27 cellular contexts compared by ENCODE assay signal in genomic region chr6:137159912-137160311, GRCh38. TPM values are rescaled to one million over a fixed set of nuclear protein-coding genes. Genes with fewer than 3 reads are reported as not detected.
"Had no signal": no experiment of that assay in that cellular context is flagged by ENCODE, and none has a peak within 500 bp of the region (broad histone marks: within the 10 kb centered on the region; RNA-seq: fewer than 3 reads in every experiment).

No MANE protein-coding gene starts in this region.

- H3K36me3 ChIP-seq: colonic mucosa, pancreas, right atrium auricular region, thyroid gland had no signal

- ATAC-seq: activated CD4-positive, CD25-positive, alpha-beta regulatory T cell treated with anti-CD3 and anti-CD28 coated beads, Interleukin-2, amount 50 U/mL, for 24 hours; activated CD8-positive, alpha-beta memory T cell treated with anti-CD3 and anti-CD28 coated beads, Interleukin-2, amount 10 ng/mL, durations not matched to agents 7 days and 5 days; activated CD8-positive, alpha-beta T cell treated with anti-CD3 and anti-CD28 coated beads for 36 hours; natural killer cell treated with Interleukin-12 subunit alpha and Interleukin-12 subunit beta and Interleukin-15 and Interleukin-18, amount 100 ng/mL, for 72 hours; pancreas; psoas muscle; stimulated activated naive CD8-positive, alpha-beta T cell treated with anti-CD3 and anti-CD28 coated beads, Interleukin-15, Interleukin-2, amounts not matched to agents 100 U/mL and 50 U/mL, for 24 hours; T-cell had no signal

- H3K79me2 ChIP-seq: hepatocyte had no signal

- H3K9me3 ChIP-seq: colonic mucosa, pancreas, psoas muscle, right atrium auricular region, thyroid gland had no signal

- H3K27me3 ChIP-seq: colonic mucosa, hepatocyte, pancreas, right atrium auricular region, thyroid gland had no signal

- FAIRE-seq: pancreas had no signal

- H3K4me1 ChIP-seq: colonic mucosa, pancreas, psoas muscle, thyroid gland had no signal

- H2AFZ ChIP-seq: hepatocyte had no signal

- H3K4me3 ChIP-seq: colonic mucosa, hepatocyte, pancreas, psoas muscle, right atrium auricular region, thyroid gland had no signal

- DNase-seq: activated CD8-positive, alpha-beta memory T cell treated with anti-CD3 and anti-CD28 coated beads, Interleukin-2, amount 10 ng/mL, durations not matched to agents 7 days and 5 days; activated CD8-positive, alpha-beta T cell treated with anti-CD3 and anti-CD28 coated beads for 36 hours; activated effector memory CD4-positive, alpha-beta T cell treated with anti-CD3 and anti-CD28 coated beads, Interleukin-2, amount 50 U/mL, for 16 hours; activated naive CD4-positive, alpha-beta T cell treated with anti-CD3 and anti-CD28 coated beads, Interleukin-2, amount 10 ng/mL, durations not matched to agents 7 days and 5 days; activated T-cell treated with anti-CD3 and anti-CD28 coated beads for 4 hours; aorta; colonic mucosa; foreskin melanocyte; glutamatergic neuron; immature natural killer cell; pancreas; psoas muscle; stimulated activated CD4-positive, alpha-beta T cell treated with anti-CD3 and anti-CD28 coated beads, Interleukin-4, amount 100 ng/mL, for 4 hours; stimulated activated naive CD8-positive, alpha-beta T cell treated with anti-CD3 and anti-CD28 coated beads, Interleukin-15, Interleukin-2, amounts not matched to agents 100 U/mL and 50 U/mL, for 24 hours; substantia nigra; T-cell; thyroid gland had no signal

- H3K4me2 ChIP-seq: hepatocyte had no signal

- H3K27ac ChIP-seq: colonic mucosa, epithelial cell of prostate, hepatocyte, pancreas, psoas muscle, thyroid gland, VCaP had no signal

RNA-seq across cellular contexts. Expression of gene IL22RA2, which starts 13.5 kb away (rescaled TPM):
- total RNA-seq: activated CD4-positive, alpha-beta T cell treated with anti-CD3 and anti-CD28 coated beads, Interleukin-2, amount 10 ng/mL, durations not matched to agents 24 days and 14 days; activated CD8-positive, alpha-beta memory T cell treated with anti-CD3 and anti-CD28 coated beads, Interleukin-2, amount 10 ng/mL, durations not matched to agents 7 days and 5 days; activated CD8-positive, alpha-beta T cell treated with anti-CD3 and anti-CD28 coated beads for 36 hours; aorta; fibroblast of lung; hepatocyte; natural killer cell treated with Interleukin-12 subunit alpha and Interleukin-12 subunit beta and Interleukin-15 and Interleukin-18, amount 100 ng/mL, for 72 hours; psoas muscle; right atrium auricular region; T-cell; thyroid gland; ureter had no signal
- polyA plus RNA-seq: aorta, fibroblast of lung, hepatocyte, immature natural killer cell, liver, pancreas, psoas muscle had no signal
